In genomic region chr4:102560743-102561341, GRCh38 we compare ENCODE assay signal across 14 cellular contexts. TPM values are rescaled to one million over a fixed set of nuclear protein-coding genes. Genes with fewer than 3 reads are reported as not detected.
DNase-seq lines count a peak whose midpoint lies in the region; ATAC-seq and TF ChIP-seq lines count a peak whose summit lies in the region.
"Had no signal": no experiment of that assay in that cellular context is flagged by ENCODE, and none has a peak within 500 bp of the region (broad histone marks: within the 10 kb centered on the region; RNA-seq: fewer than 3 reads in every experiment).

No MANE protein-coding gene starts in this region.

- H3K27ac ChIP-seq in CD8-positive, alpha-beta T cell (ENCODE audit: low read depth, low read length) = no peak overlapping the region
- H3K27ac ChIP-seq: C4-2B, KMS-11 had no signal

- no peak for DNase-seq in CD8-positive, alpha-beta T cell
- peak; percentile 38 for DNase-seq in choroid plexus epithelial cell (ENCODE audit: low read depth)
- no peak for DNase-seq in naive thymus-derived CD8-positive, alpha-beta T cell
- DNase-seq in SKM-1 (lab: John Stamatoyannopoulos, UW; ENCODE audit: unreplicated experiment) = no peak
- no peak for DNase-seq in hippocampal formation (lab: John Stamatoyannopoulos, UW)
- DNase-seq: GDM1, head of caudate nucleus, left cardiac atrium, NCI-H187 treated with DMSO at 0.1 percent for 48 hours had no signal

- intact Hi-C loops in CD8-positive, alpha-beta T cell (cut with DNase I, micrococcal nuclease) = no loop called here

- no peaks in the 10 kb centered on the region for H3K27me3 ChIP-seq in CD8-positive, alpha-beta T cell (ENCODE audit: insufficient read depth, low read length)

- H3K4me1 Mint-ChIP-seq in CD8-positive, alpha-beta T cell (ENCODE audit: low read depth) = peaks cover 65% of the 10 kb centered on the region
- H3K4me1 Mint-ChIP-seq in IgD-negative memory B cell = peaks cover 37 to 51% (median 50%) of the 10 kb centered on the region in 3 donors
- peaks cover 20 to 68% (median 35%) of the 10 kb centered on the region in 4 donors for H3K4me1 Mint-ChIP-seq in naive thymus-derived CD8-positive, alpha-beta T cell

- ATAC-seq in CD8-positive, alpha-beta T cell = no peak
- no peak for ATAC-seq in naive thymus-derived CD8-positive, alpha-beta T cell
- ATAC-seq in HG02981 (IDR thresholded peaks at IDR 0.05; ENCODE audit: unreplicated experiment) (no peak), GM21447 (IDR thresholded peaks at IDR 0.05; ENCODE audit: unreplicated experiment) (no peak)

- no peaks in the 10 kb centered on the region for H3K27me3 Mint-ChIP-seq in CD8-positive, alpha-beta T cell (ENCODE audit: low read depth)
- no peaks in the 10 kb centered on the region for H3K27me3 Mint-ChIP-seq in IgD-negative memory B cell
- no peaks in the 10 kb centered on the region for H3K27me3 Mint-ChIP-seq in naive thymus-derived CD8-positive, alpha-beta T cell

- no peak overlapping the region for H3K4me3 ChIP-seq in CD8-positive, alpha-beta T cell (ENCODE audit: low read depth, low read length)
- H3K4me3 ChIP-seq in choroid plexus epithelial cell (ENCODE audit: low read depth, low read length) = no peak overlapping the region

- TF ChIP-seq CTCF in CD8-positive, alpha-beta T cell (IDR thresholded peaks at IDR 0.05) = no peak
- no peak for TF ChIP-seq CTCF in choroid plexus epithelial cell (conservative IDR thresholded peaks at IDR 0.05; ENCODE audit: low read depth, low read length)

- H3K4me1 ChIP-seq in CD8-positive, alpha-beta T cell (ENCODE audit: insufficient read depth, low read length) = peaks cover 53% of the 10 kb centered on the region

- H3K36me3 Mint-ChIP-seq in CD8-positive, alpha-beta T cell = peaks cover 30% of the 10 kb centered on the region
- H3K36me3 Mint-ChIP-seq in IgD-negative memory B cell = peaks cover 4% of the 10 kb centered on the region
- peaks cover 0 to 34% (median 14%) of the 10 kb centered on the region in 3 donors for H3K36me3 Mint-ChIP-seq in naive thymus-derived CD8-positive, alpha-beta T cell

- peak overlapping the region; percentile 82 for H3K27ac Mint-ChIP-seq in CD8-positive, alpha-beta T cell
- peak overlapping the region; percentile 18 to 57 (median 35) for H3K27ac Mint-ChIP-seq in IgD-negative memory B cell
- H3K27ac Mint-ChIP-seq in naive thymus-derived CD8-positive, alpha-beta T cell = peak overlapping the region in 8 of 10 donors; percentile 42 to 90 (median 86)

- H3K4me3 Mint-ChIP-seq in CD8-positive, alpha-beta T cell = peak overlapping the region; percentile 81
- no peak overlapping the region for H3K4me3 Mint-ChIP-seq in IgD-negative memory B cell
- peak overlapping the region in 8 of 10 donors; percentile 61 to 87 (median 79) for H3K4me3 Mint-ChIP-seq in naive thymus-derived CD8-positive, alpha-beta T cell

- no peaks in the 10 kb centered on the region for H3K9me3 Mint-ChIP-seq in CD8-positive, alpha-beta T cell
- H3K9me3 Mint-ChIP-seq in IgD-negative memory B cell = no peaks in the 10 kb centered on the region
- no peaks in the 10 kb centered on the region for H3K9me3 Mint-ChIP-seq in naive thymus-derived CD8-positive, alpha-beta T cell

- no peaks in the 10 kb centered on the region for H3K9me3 ChIP-seq in CD8-positive, alpha-beta T cell (ENCODE audit: low read length)

- CTCF ChIA-PET in CD8-positive, alpha-beta T cell (lab: Charles Lee) = interaction anchor here (1.3 kb wide), 1 partner anchor 18 kb away, joined by 3 read pairs; no protein-coding TSS in a partner anchor

- H3K36me3 ChIP-seq in CD8-positive, alpha-beta T cell (ENCODE audit: insufficient read depth, low read length) = no peaks in the 10 kb centered on the region

- POLR2A ChIA-PET in CD8-positive, alpha-beta T cell (lab: Charles Lee) = interaction anchor here (0.6 to 1.7 kb wide), 2 partner anchors 42 to 249 kb away, joined by 3 to 4 read pairs; no protein-coding TSS in a partner anchor
- POLR2A ChIA-PET in naive thymus-derived CD8-positive, alpha-beta T cell (lab: Charles Lee) = no interaction called here

RNA-seq across cellular contexts. Expression of gene NFKB1, which starts 59.7 kb away (rescaled TPM):
- 100 to 1,000 TPM; 278 to 289 TPM for total RNA-seq in CD8-positive, alpha-beta T cell
- 10.4 TPM for polyA plus RNA-seq in IgD-negative memory B cell
- 100 to 1,000 TPM in 1 of 2 experiments, 10 to 100 TPM in 1; 91.5 to 101 TPM for total RNA-seq in naive thymus-derived CD8-positive, alpha-beta T cell
- polyA plus RNA-seq in naive thymus-derived CD8-positive, alpha-beta T cell = 10 to 100 TPM; 27.5 to 82.2 (median 32.4) TPM

Comparison
In these comparisons a context has a peak if more than half of its experiments do, and no peak if none do; other contexts are left out.
1. H3K27ac Mint-ChIP-seq: peak in every context shown above with its lines; median percentile 86 in naive thymus-derived CD8-positive, alpha-beta T cell; 82 in CD8-positive, alpha-beta T cell; 35 in IgD-negative memory B cell.
2. H3K4me3 Mint-ChIP-seq: peak in CD8-positive, alpha-beta T cell (single experiment) and naive thymus-derived CD8-positive, alpha-beta T cell (8 of 10); none in IgD-negative memory B cell (0 of 4).